In the genomic region with DNA sequence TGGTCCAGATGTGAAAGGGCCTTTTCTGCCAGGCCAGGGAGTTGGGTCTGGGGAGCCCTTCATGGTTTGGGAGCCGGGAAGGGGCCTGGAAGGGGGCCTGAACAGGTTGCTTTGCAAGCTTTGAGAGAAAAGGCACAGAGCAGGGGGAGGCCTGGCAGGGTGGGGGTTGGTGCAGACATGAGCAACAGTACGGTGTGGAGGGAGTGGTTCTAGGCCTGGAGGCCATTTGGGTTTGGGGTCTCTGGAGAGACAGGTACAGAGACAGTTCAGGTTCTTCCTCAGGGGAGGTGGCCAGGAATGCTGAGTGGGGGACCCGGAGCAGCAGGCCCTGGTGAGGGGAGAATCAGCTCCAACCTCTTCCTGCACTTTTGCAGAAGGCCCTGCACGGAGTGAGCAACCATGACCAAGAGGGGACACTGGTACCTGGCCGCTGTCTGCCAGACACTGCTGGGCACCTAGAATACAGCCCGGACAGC, we compare ENCODE assay signal across 20 cellular contexts. TPM values are rescaled to one million over a fixed set of nuclear protein-coding genes. Genes with fewer than 3 reads are reported as not detected.
DNase-seq lines count a peak whose midpoint lies in the region; ATAC-seq and TF ChIP-seq lines count a peak whose summit lies in the region.
"Had no signal": no experiment of that assay in that cellular context is flagged by ENCODE, and none has a peak within 500 bp of the region (broad histone marks: within the 10 kb centered on the region; RNA-seq: fewer than 3 reads in every experiment).

No MANE protein-coding gene starts in this region.

- no peak for TF ChIP-seq CTCF in brain microvascular endothelial cell (IDR thresholded peaks at IDR 0.05; ENCODE audit: low read depth, low read length, missing control alignments)
- TF ChIP-seq CTCF in spleen (IDR thresholded peaks at IDR 0.05 in 8 of 11, conservative IDR thresholded peaks at IDR 0.05 in 3 of 11) = no peak

- H3K27ac ChIP-seq in brain microvascular endothelial cell (no peak overlapping the region), spleen (no peak overlapping the region)
- H3K27ac ChIP-seq: breast epithelium, tibial artery had no signal

- intact Hi-C loops in spleen (cut with DNase I; ENCODE audit: low total_unique reads) = no loop called here

- TF ChIP-seq POLR2A in spleen (IDR thresholded peaks at IDR 0.05) = no peak

- H3K4me1 ChIP-seq in spleen = peaks cover 0 to 21% (median 13%) of the 10 kb centered on the region in 6 donors
- H3K4me1 ChIP-seq: breast epithelium had no signal

- peak; percentile 58 for DNase-seq in activated effector memory CD4-positive, alpha-beta T cell treated with anti-CD3 and anti-CD28 coated beads, Interleukin-2, amount 50 U/mL, for 16 hours
- no peak for DNase-seq in activated effector memory CD4-positive, alpha-beta T cell treated with Interleukin-2 at 50 U/mL for 16 hours
- DNase-seq in brain microvascular endothelial cell (no peak), mesenteric fat pad (ENCODE audit: low spot score) (peak; percentile 87), spleen (peak; percentile 39), NCI-H2107 (lab: John Stamatoyannopoulos, UW) (no peak), NCI-H510A (lab: John Stamatoyannopoulos, UW) (no peak)
- DNase-seq: 8988T; activated CD4-positive, alpha-beta memory T cell treated with anti-CD3 and anti-CD28 coated beads for 36 hours; activated T-cell treated with anti-CD3 and anti-CD28 coated beads, Interleukin-2, amount 50 U/mL, for 24 hours; DMS79; NCI-H1436 treated with DMSO at 0.1 percent for 48 hours; stimulated activated naive B cell treated with anti-CD40 and anti-IgM and Interleukin-4, amounts not matched to agents 10 μg/mL and 1 μg/mL and 100 μg/mL, for 72 hours had no signal

- no peak for ATAC-seq in HG03457 (IDR thresholded peaks at IDR 0.05; ENCODE audit: unreplicated experiment)
- ATAC-seq: esophagus mucosa; natural killer cell treated with Interleukin-12 subunit alpha and Interleukin-12 subunit beta and Interleukin-15 and Interleukin-18, amount 100 ng/mL, for 72 hours; stimulated activated naive B cell treated with anti-CD40 and anti-IgM and Interleukin-4, amounts not matched to agents 10 μg/mL and 1 μg/mL and 100 μg/mL, for 72 hours had no signal

- no peaks in the 10 kb centered on the region for H3K9me3 ChIP-seq in spleen
- H3K9me3 ChIP-seq: breast epithelium, tibial artery had no signal

- H3K4me3 ChIP-seq in brain microvascular endothelial cell (ENCODE audit: low read depth, low read length) (peak overlapping the region; percentile 94), spleen (no peak overlapping the region)

- in situ Hi-C loops in brain microvascular endothelial cell (cut with HindIII; ENCODE audit: low pct_ligation_motif_present, low sequenced_read_pairs) = no loop called here

- 94 to 98% (median 97%) methylated on average over 6 of the region's 6 CpGs for WGBS in spleen, 5 donors

- H3K27me3 ChIP-seq in brain microvascular endothelial cell (replicated peaks) (no peaks in the 10 kb centered on the region), spleen (replicated peaks in 1 of 7) (peaks cover 0 to 51% (median 28%) of the 10 kb centered on the region in 7 donors)
- H3K27me3 ChIP-seq: breast epithelium had no signal

- H3K36me3 ChIP-seq in brain microvascular endothelial cell (replicated peaks) = peaks cover 4% of the 10 kb centered on the region
- H3K36me3 ChIP-seq in spleen = no peaks in the 10 kb centered on the region
- H3K36me3 ChIP-seq: breast epithelium, tibial artery had no signal

RNA-seq across cellular contexts. Expression of gene KDELR3, which starts 1.4 kb away (rescaled TPM):
- total RNA-seq in mesenteric fat pad (19.0 TPM), spleen (1 to 10 TPM; 1.5 to 4.9 (median 3.1) TPM)
- polyA plus RNA-seq in spleen = 1 to 10 TPM in 2 of 3 donors, under 1 TPM in 1; 1.00 to 3.1 (median 1.2) TPM
- polyA plus RNA-seq: CD14-positive monocyte had no signal

RNA-seq across cellular contexts. Expression of gene KCNJ4, which starts 14.3 kb away (rescaled TPM):
- total RNA-seq in mesenteric fat pad (not detected), spleen (not detected)
- not detected for polyA plus RNA-seq in spleen
- total RNA-seq: activated CD4-positive, alpha-beta memory T cell treated with anti-CD3 and anti-CD28 coated beads for 36 hours; breast epithelium; esophagus mucosa; natural killer cell treated with Interleukin-12 subunit alpha and Interleukin-12 subunit beta and Interleukin-15 and Interleukin-18, amount 100 ng/mL, for 72 hours; NCI-H460 had no signal
- polyA plus RNA-seq: CD14-positive monocyte had no signal

RNA-seq across cellular contexts. Expression of gene DDX17, which starts 36.8 kb away (rescaled TPM):
- total RNA-seq in mesenteric fat pad (280 TPM), spleen (100 to 1,000 TPM; 579 to 818 (median 658) TPM)
- 100 to 1,000 TPM; 150 to 224 (median 204) TPM for polyA plus RNA-seq in spleen

Comparison
In these comparisons a context has a peak if more than half of its experiments do, and no peak if none do; other contexts are left out.
1. DNase-seq: peak in activated effector memory CD4-positive, alpha-beta T cell treated with anti-CD3 and anti-CD28 coated beads, Interleukin-2, amount 50 U/mL, for 16 hours (single experiment), mesenteric fat pad (single experiment) and spleen (single experiment); none in activated effector memory CD4-positive, alpha-beta T cell treated with Interleukin-2 at 50 U/mL for 16 hours (single experiment), brain microvascular endothelial cell (single experiment), NCI-H2107 (single experiment) and NCI-H510A (single experiment).